In the genomic region with DNA sequence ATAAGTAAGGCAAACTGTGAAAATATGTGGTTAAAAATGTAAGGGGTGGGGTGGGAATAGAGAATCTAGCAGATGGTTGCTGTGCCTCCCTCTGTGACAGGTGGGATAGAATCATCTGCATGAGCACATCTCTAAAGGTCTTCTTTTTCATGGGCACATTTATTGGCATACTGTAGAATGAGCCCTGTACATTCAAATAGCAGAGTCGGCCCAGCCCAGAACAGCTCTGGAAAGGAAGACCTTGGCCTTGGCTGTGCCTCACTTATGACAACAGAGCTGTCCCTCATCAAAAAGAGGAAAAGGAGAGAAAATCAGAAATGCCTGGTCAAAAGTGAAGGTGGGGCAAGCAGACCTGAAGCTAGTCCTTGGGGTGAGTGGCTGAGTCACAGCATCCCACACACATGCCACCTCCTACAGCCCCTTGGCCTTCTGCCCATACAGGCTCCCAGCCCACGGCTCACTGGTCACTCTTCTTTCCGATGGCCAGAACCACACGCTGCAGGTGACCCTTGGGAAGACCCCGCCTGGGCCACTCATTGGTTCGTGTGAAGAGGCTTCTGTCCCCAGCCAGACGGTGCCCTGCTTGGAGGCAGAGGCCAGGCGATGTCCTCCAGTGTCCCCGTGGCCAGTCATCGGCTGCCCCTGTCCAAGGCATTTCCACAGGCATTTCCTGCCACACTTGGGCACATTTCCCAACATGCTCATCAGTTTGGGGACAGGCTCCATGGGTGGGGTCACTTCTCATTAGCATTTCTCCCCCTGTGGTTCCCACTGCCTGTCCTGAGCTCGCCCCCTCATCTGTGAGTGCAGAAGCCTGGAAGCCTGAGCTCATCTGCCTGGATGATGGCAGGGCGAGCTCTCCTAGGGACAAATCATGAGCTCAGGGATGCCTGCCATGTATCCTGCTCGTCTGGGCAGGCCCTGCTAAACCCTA, we compare ENCODE assay signal across 14 cellular contexts.
DNase-seq lines count a peak whose midpoint lies in the region; ATAC-seq and TF ChIP-seq lines count a peak whose summit lies in the region.
"Had no signal": no experiment of that assay in that cellular context is flagged by ENCODE, and none has a peak within 500 bp of the region (broad histone marks: within the 10 kb centered on the region; RNA-seq: fewer than 3 reads in every experiment).

No MANE protein-coding gene starts in this region.

- peak; percentile 7 for ATAC-seq in sciatic nerve
- ATAC-seq: gastroesophageal sphincter had no signal

- peaks cover 62% of the 10 kb centered on the region for H3K4me1 ChIP-seq in SJSA1 (replicated peaks)

- peak overlapping the region; percentile 18; the same call in 1 of the 2 replicates for H3K27ac ChIP-seq in SJSA1
- H3K27ac ChIP-seq: gastroesophageal sphincter had no signal

- no peaks in the 10 kb centered on the region for H3K27me3 ChIP-seq in SJSA1 (replicated peaks)
- H3K27me3 ChIP-seq: gastroesophageal sphincter had no signal

- DNase-seq in H4 (ENCODE audit: low spot score) (peak; percentile 28), SJSA1 (ENCODE audit: low read depth in 1 of 2, low spot score in 2 of 2) (peak; percentile 56 to 60), glomerular visceral epithelial cell (ENCODE audit: extremely low spot score) (peak; percentile 74), sciatic nerve (ENCODE audit: low spot score) (no peak), MV-4-11 (lab: John Stamatoyannopoulos, UW) (no peak), foreskin melanocyte (no peak), glutamatergic neuron (no peak)
- no peak for DNase-seq in stimulated activated CD4-positive, alpha-beta T cell treated with anti-CD3 and anti-CD28 coated beads, Interleukin-1b, Interleukin-23, amount 100 ng/mL, for 48 hours
- DNase-seq: activated naive CD8-positive, alpha-beta T cell treated with anti-CD3 and anti-CD28 coated beads, Interleukin-2, amount 10 ng/mL, durations not matched to agents 7 days and 5 days; CD8-positive, alpha-beta memory T cell; left cardiac atrium; NCI-H187 had no signal

- H3K36me3 ChIP-seq in SJSA1, result no peaks in the 10 kb centered on the region
- H3K36me3 ChIP-seq: gastroesophageal sphincter, thoracic aorta had no signal

- TF ChIP-seq CTCF in glutamatergic neuron (IDR thresholded peaks at IDR 0.05; ENCODE audit: partially characterized antibody, unreplicated experiment), result no peak

- peaks cover 10% of the 10 kb centered on the region for H3K4me1 Mint-ChIP-seq in glutamatergic neuron (ENCODE audit: low read depth, unreplicated experiment)
- H3K4me1 Mint-ChIP-seq: activated naive CD8-positive, alpha-beta T cell treated with anti-CD3 and anti-CD28 coated beads, Interleukin-2, amount 10 ng/mL, durations not matched to agents 7 days and 5 days; CD8-positive, alpha-beta memory T cell had no signal

- no peaks in the 10 kb centered on the region for H3K9me3 ChIP-seq in SJSA1 (replicated peaks)
- H3K9me3 ChIP-seq: gastroesophageal sphincter, thoracic aorta had no signal

- no peak overlapping the region for H3K4me3 ChIP-seq in SJSA1
- H3K4me3 ChIP-seq: gastroesophageal sphincter, thoracic aorta had no signal

- no peaks in the 10 kb centered on the region for H3K36me3 Mint-ChIP-seq in glutamatergic neuron (ENCODE audit: unreplicated experiment)
- H3K36me3 Mint-ChIP-seq: activated naive CD8-positive, alpha-beta T cell treated with anti-CD3 and anti-CD28 coated beads, Interleukin-2, amount 10 ng/mL, durations not matched to agents 7 days and 5 days; CD8-positive, alpha-beta memory T cell had no signal

- H3K4me3 Mint-ChIP-seq in glutamatergic neuron (ENCODE audit: unreplicated experiment), result no peak overlapping the region
- H3K4me3 Mint-ChIP-seq: activated naive CD8-positive, alpha-beta T cell treated with anti-CD3 and anti-CD28 coated beads, Interleukin-2, amount 10 ng/mL, durations not matched to agents 7 days and 5 days; CD8-positive, alpha-beta memory T cell had no signal

- peaks cover 8% of the 10 kb centered on the region for H3K9me3 Mint-ChIP-seq in glutamatergic neuron (ENCODE audit: unreplicated experiment)
- H3K9me3 Mint-ChIP-seq: activated naive CD8-positive, alpha-beta T cell treated with anti-CD3 and anti-CD28 coated beads, Interleukin-2, amount 10 ng/mL, durations not matched to agents 7 days and 5 days; CD8-positive, alpha-beta memory T cell had no signal

- intact Hi-C loops in sciatic nerve (cut with DNase I), result no loop called here

- H3K27me3 Mint-ChIP-seq in glutamatergic neuron (ENCODE audit: unreplicated experiment), result peaks cover 7% of the 10 kb centered on the region

- H3K27ac Mint-ChIP-seq in glutamatergic neuron (ENCODE audit: unreplicated experiment), result no peak overlapping the region
- H3K27ac Mint-ChIP-seq: activated naive CD8-positive, alpha-beta T cell treated with anti-CD3 and anti-CD28 coated beads, Interleukin-2, amount 10 ng/mL, durations not matched to agents 7 days and 5 days had no signal

Comparison
In these comparisons a context has a peak if more than half of its experiments do, and no peak if none do; other contexts are left out.
1. DNase-seq: peak in H4 (single experiment), SJSA1 (2 of 2) and glomerular visceral epithelial cell (single experiment); none in sciatic nerve (single experiment), stimulated activated CD4-positive, alpha-beta T cell treated with anti-CD3 and anti-CD28 coated beads, Interleukin-1b, Interleukin-23, amount 100 ng/mL, for 48 hours (single experiment), MV-4-11 (single experiment), foreskin melanocyte (single experiment) and glutamatergic neuron (single experiment).